In genomic region chr19:54572696-54573311, GRCh38 we compare ENCODE assay signal across 15 cellular contexts. TPM values are rescaled to one million over a fixed set of nuclear protein-coding genes. Genes with fewer than 3 reads are reported as not detected.
DNase-seq lines count a peak whose midpoint lies in the region.
"Had no signal": no experiment of that assay in that cellular context is flagged by ENCODE, and none has a peak within 500 bp of the region (broad histone marks: within the 10 kb centered on the region; RNA-seq: fewer than 3 reads in every experiment).

No MANE protein-coding gene starts in this region.

- H3K4me3 Mint-ChIP-seq in dendritic cell treated with granulocyte-macrophage colony-stimulating factor and Interleukin-4, amounts not matched to agents 40 ng/mL and 50 ng/mL, for 4 days, result peak overlapping the region; percentile 66
- H3K4me3 Mint-ChIP-seq in activated T-cell treated with anti-CD3 and anti-CD28 coated beads, Interleukin-2, amount 50 U/mL, for 24 hours, result no peak overlapping the region
- H3K4me3 Mint-ChIP-seq: CD4-positive, CD25-positive, alpha-beta regulatory T cell; stimulated activated naive CD8-positive, alpha-beta T cell treated with anti-CD3 and anti-CD28 coated beads, Interleukin-15, amount 100 ng/mL, for 72 hours had no signal

- DNase-seq in GDM1 (lab: John Stamatoyannopoulos, UW) (peak; percentile 81), NOMO-1 (lab: John Stamatoyannopoulos, UW; ENCODE audit: unreplicated experiment in 2 of 2) (peak; percentile 72 to 82), occipital lobe (lab: John Stamatoyannopoulos, UW) (peak; percentile 6), NCI-H1930 (lab: John Stamatoyannopoulos, UW) (no peak), amniotic stem cell (lab: John Stamatoyannopoulos, UW) (no peak), NK-92 (lab: John Stamatoyannopoulos, UW; ENCODE audit: unreplicated experiment) (no peak)
- no peak for DNase-seq in activated T-cell treated with anti-CD3 and anti-CD28 coated beads, Interleukin-2, amount 50 U/mL, for 24 hours
- DNase-seq: activated T-cell treated with anti-CD3 and anti-CD28 coated beads for 4 hours; CD4-positive, CD25-positive, alpha-beta regulatory T cell; NCI-H1105 treated with DMSO at 0.1 percent for 48 hours; NCI-H446 treated with DMSO at 0.1 percent for 48 hours; stimulated activated naive CD8-positive, alpha-beta T cell treated with anti-CD3 and anti-CD28 coated beads, Interleukin-15, amount 100 ng/mL, for 72 hours had no signal

- peak overlapping the region; percentile 85 for H3K27ac Mint-ChIP-seq in dendritic cell treated with granulocyte-macrophage colony-stimulating factor and Interleukin-4, amounts not matched to agents 40 ng/mL and 50 ng/mL, for 4 days
- no peak overlapping the region for H3K27ac Mint-ChIP-seq in activated T-cell treated with anti-CD3 and anti-CD28 coated beads, Interleukin-2, amount 50 U/mL, for 24 hours

- peaks cover 74% of the 10 kb centered on the region for H3K4me1 Mint-ChIP-seq in dendritic cell treated with granulocyte-macrophage colony-stimulating factor and Interleukin-4, amounts not matched to agents 40 ng/mL and 50 ng/mL, for 4 days (ENCODE audit: low read depth)
- peaks cover 2% of the 10 kb centered on the region for H3K4me1 Mint-ChIP-seq in activated T-cell treated with anti-CD3 and anti-CD28 coated beads, Interleukin-2, amount 50 U/mL, for 24 hours (ENCODE audit: low read depth)

- no peaks in the 10 kb centered on the region for H3K27me3 Mint-ChIP-seq in dendritic cell treated with granulocyte-macrophage colony-stimulating factor and Interleukin-4, amounts not matched to agents 40 ng/mL and 50 ng/mL, for 4 days
- H3K27me3 Mint-ChIP-seq in activated T-cell treated with anti-CD3 and anti-CD28 coated beads, Interleukin-2, amount 50 U/mL, for 24 hours, result peaks cover 60% of the 10 kb centered on the region

- H3K36me3 Mint-ChIP-seq in dendritic cell treated with granulocyte-macrophage colony-stimulating factor and Interleukin-4, amounts not matched to agents 40 ng/mL and 50 ng/mL, for 4 days (ENCODE audit: low read depth), result peaks cover 25% of the 10 kb centered on the region
- H3K36me3 Mint-ChIP-seq in activated T-cell treated with anti-CD3 and anti-CD28 coated beads, Interleukin-2, amount 50 U/mL, for 24 hours (ENCODE audit: low read depth), result no peaks in the 10 kb centered on the region
- H3K36me3 Mint-ChIP-seq: CD4-positive, CD25-positive, alpha-beta regulatory T cell had no signal

- H3K9me3 Mint-ChIP-seq in dendritic cell treated with granulocyte-macrophage colony-stimulating factor and Interleukin-4, amounts not matched to agents 40 ng/mL and 50 ng/mL, for 4 days, result no peaks in the 10 kb centered on the region
- no peaks in the 10 kb centered on the region for H3K9me3 Mint-ChIP-seq in activated T-cell treated with anti-CD3 and anti-CD28 coated beads, Interleukin-2, amount 50 U/mL, for 24 hours
- H3K9me3 Mint-ChIP-seq: stimulated activated naive CD8-positive, alpha-beta T cell treated with anti-CD3 and anti-CD28 coated beads, Interleukin-15, amount 100 ng/mL, for 72 hours had no signal

- intact Hi-C loops in dendritic cell treated with granulocyte-macrophage colony-stimulating factor and Interleukin-4, amounts not matched to agents 40 ng/mL and 50 ng/mL, for 4 days (cut with micrococcal nuclease), result loop anchor here (5.0 kb wide), 1 partner anchor 34 kb away; no protein-coding TSS in a partner anchor

RNA-seq across cellular contexts. Expression of gene LILRA2, which starts 0.8 kb away (rescaled TPM):
- total RNA-seq in occipital lobe, result 0.94 TPM
- total RNA-seq: CD4-positive, CD25-positive, alpha-beta regulatory T cell; myocyte; SK-MEL-5 had no signal

RNA-seq across cellular contexts. Expression of gene LILRA1, which starts 20.6 kb away (rescaled TPM):
- 0.16 TPM for total RNA-seq in occipital lobe
- total RNA-seq: CD4-positive, CD25-positive, alpha-beta regulatory T cell; myocyte; SK-MEL-5 had no signal

RNA-seq across cellular contexts. Expression of gene LILRB1, which starts 57.5 kb away (rescaled TPM):
- not detected for total RNA-seq in occipital lobe
- total RNA-seq: CD4-positive, CD25-positive, alpha-beta regulatory T cell; myocyte; SK-MEL-5 had no signal

Comparison
In these comparisons a context has a peak if more than half of its experiments do, and no peak if none do; other contexts are left out.
1. DNase-seq: peak in GDM1 (single experiment), NOMO-1 (2 of 2) and occipital lobe (single experiment); none in NCI-H1930 (0 of 2), amniotic stem cell (single experiment), activated T-cell treated with anti-CD3 and anti-CD28 coated beads, Interleukin-2, amount 50 U/mL, for 24 hours (single experiment) and NK-92 (single experiment).